In the genomic region with DNA sequence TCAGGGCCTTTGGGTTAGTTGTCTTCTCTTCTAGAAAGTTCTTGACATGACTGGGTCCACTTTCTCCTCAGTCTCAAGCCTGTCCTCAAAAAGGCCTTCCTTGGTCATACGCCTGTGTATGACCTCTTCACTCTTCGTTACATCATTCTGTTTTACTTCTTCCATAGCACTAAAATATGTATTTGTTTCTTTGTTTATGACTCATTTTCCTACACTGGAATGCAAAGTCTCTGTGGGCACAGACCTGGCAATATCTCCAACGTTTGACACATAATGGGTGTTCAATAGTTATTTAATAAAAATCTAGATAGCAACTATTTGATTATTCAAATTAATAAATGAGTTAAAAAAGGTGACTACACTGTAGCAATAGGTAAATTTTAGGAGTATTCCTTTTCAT, we compare ENCODE assay signal across 1 cellular context.
TF ChIP-seq lines count a peak whose summit lies in the region.

No MANE protein-coding gene starts in this region.

TF ChIP-seq in IMR-90, 13 proteins besides CTCF, POLR2A, EP300 and RAD21 (continued from another document):
- TF ChIP-seq MAZ (IDR thresholded peaks at IDR 0.05; ENCODE audit: borderline replicate concordance, low read depth, low read length) (no peak), BHLHE40 (IDR thresholded peaks at IDR 0.05; ENCODE audit: low read depth, low read length) (no peak)
